ENCODE assay signal across 26 cellular contexts in genomic region chr17:6212766-6213165, GRCh38.
"Had no signal": no experiment of that assay in that cellular context is flagged by ENCODE, and none has a peak within 500 bp of the region (broad histone marks: within the 10 kb centered on the region; RNA-seq: fewer than 3 reads in every experiment).

No MANE protein-coding gene starts in this region.

- DNase-seq: heart left ventricle; islet precursor cell; left ventricle myocardium inferior; mesendoderm; naive thymus-derived CD8-positive, alpha-beta T cell; nucleus accumbens; right lobe of liver; stimulated activated CD4-positive, alpha-beta T cell treated with anti-CD3 and anti-CD28 coated beads, Interleukin-12 subunit alpha, Interleukin-12 subunit beta, amount 100 ng/mL, for 4 hours; stimulated activated CD4-positive, alpha-beta T cell treated with anti-CD3 and anti-CD28 coated beads, Interleukin-15, amount 100 ng/mL, for 24 hours; stimulated activated CD4-positive, alpha-beta T cell treated with anti-CD3 and anti-CD28 coated beads, Interleukin-2, amount 100 ng/mL, for 24 hours; stimulated activated CD4-positive, alpha-beta T cell treated with anti-CD3 and anti-CD28 coated beads, Interleukin-4, amount 100 ng/mL, for 24 hours; stimulated activated naive CD4-positive, alpha-beta T cell; substantia nigra; uterus had no signal

- ATAC-seq: heart left ventricle; naive thymus-derived CD8-positive, alpha-beta T cell; right lobe of liver; stimulated activated effector memory CD8-positive, alpha-beta T cell treated with anti-CD3 and anti-CD28 coated beads, Interleukin-12 subunit alpha, Interleukin-12 subunit beta, amount 100 ng/mL, for 72 hours had no signal

- H3K27me3 ChIP-seq: right atrium auricular region, right lobe of liver, tibial nerve, uterus had no signal

- H3K27ac ChIP-seq: heart left ventricle, hepatocyte, left ventricle myocardium inferior, parathyroid adenoma, right atrium auricular region, right lobe of liver, skin epidermis, tibial nerve, uterus had no signal

- H3K4me3 Mint-ChIP-seq: mesothelial cell of epicardium; naive thymus-derived CD8-positive, alpha-beta T cell; nephron; neural crest cell; stimulated activated effector memory CD8-positive, alpha-beta T cell treated with anti-CD3 and anti-CD28 coated beads, Interleukin-12 subunit alpha, Interleukin-12 subunit beta, amount 100 ng/mL, for 72 hours; stimulated activated naive CD8-positive, alpha-beta T cell treated with anti-CD3 and anti-CD28 coated beads, Interleukin-15, Interleukin-2, amounts not matched to agents 100 ng/mL and 50 ng/mL, for 24 hours; type B pancreatic cell had no signal

- H3K4me1 ChIP-seq: heart left ventricle, left ventricle myocardium inferior, parathyroid adenoma, right atrium auricular region, right lobe of liver, tibial nerve, uterus had no signal

- H3K36me3 Mint-ChIP-seq: mesothelial cell of epicardium; naive thymus-derived CD8-positive, alpha-beta T cell; stimulated activated effector memory CD8-positive, alpha-beta T cell treated with anti-CD3 and anti-CD28 coated beads, Interleukin-12 subunit alpha, Interleukin-12 subunit beta, amount 100 ng/mL, for 72 hours; type B pancreatic cell had no signal

- H3K9ac ChIP-seq: parathyroid adenoma had no signal

- H3K9me3 ChIP-seq: heart left ventricle, left ventricle myocardium inferior, right atrium auricular region, right lobe of liver, tibial nerve, uterus had no signal

- H3K36me3 ChIP-seq: heart left ventricle, left ventricle myocardium inferior, right atrium auricular region, right lobe of liver, tibial nerve, uterus had no signal

- H3K4me1 Mint-ChIP-seq: mesothelial cell of epicardium; naive thymus-derived CD8-positive, alpha-beta T cell; neural crest cell; stimulated activated effector memory CD8-positive, alpha-beta T cell treated with anti-CD3 and anti-CD28 coated beads, Interleukin-12 subunit alpha, Interleukin-12 subunit beta, amount 100 ng/mL, for 72 hours had no signal

- H3K4me3 ChIP-seq: heart left ventricle, hepatocyte, left ventricle myocardium inferior, lung, right atrium auricular region, right lobe of liver, skin epidermis, tibial nerve, uterus had no signal

- H3K27ac Mint-ChIP-seq: mesothelial cell of epicardium; stimulated activated effector memory CD8-positive, alpha-beta T cell treated with anti-CD3 and anti-CD28 coated beads, Interleukin-12 subunit alpha, Interleukin-12 subunit beta, amount 100 ng/mL, for 72 hours; stimulated activated naive CD8-positive, alpha-beta T cell treated with anti-CD3 and anti-CD28 coated beads, Interleukin-15, Interleukin-2, amounts not matched to agents 100 ng/mL and 50 ng/mL, for 24 hours; type B pancreatic cell had no signal

- H3K9me3 Mint-ChIP-seq: mesothelial cell of epicardium; naive thymus-derived CD8-positive, alpha-beta T cell; nephron; neural crest cell; stimulated activated effector memory CD8-positive, alpha-beta T cell treated with anti-CD3 and anti-CD28 coated beads, Interleukin-12 subunit alpha, Interleukin-12 subunit beta, amount 100 ng/mL, for 72 hours; stimulated activated naive CD8-positive, alpha-beta T cell treated with anti-CD3 and anti-CD28 coated beads, Interleukin-15, Interleukin-2, amounts not matched to agents 100 ng/mL and 50 ng/mL, for 24 hours; type B pancreatic cell had no signal
